2 cellular contexts compared by ENCODE assay signal in genomic region chr18:43893001-43893637, GRCh38.
TF ChIP-seq lines count a peak whose summit lies in the region.

No MANE protein-coding gene starts in this region.

TF ChIP-seq in GM23338, 12 proteins besides CTCF, POLR2A, EP300 and RAD21 (continued from another document):
- TF ChIP-seq REST (IDR thresholded peaks at IDR 0.05; ENCODE audit: unreplicated experiment) (no peak), ZNF462 (CRISPR knock-in tag; IDR thresholded peaks at IDR 0.05) (no peak), ETS1 (IDR thresholded peaks at IDR 0.05) (no peak), POLR2AphosphoS5 (IDR thresholded peaks at IDR 0.05; ENCODE audit: low read depth) (no peak), STAT1 (IDR thresholded peaks at IDR 0.05; ENCODE audit: unreplicated experiment) (no peak), JUNB (IDR thresholded peaks at IDR 0.05; ENCODE audit: unreplicated experiment) (no peak), EZH2phosphoT487 (IDR thresholded peaks at IDR 0.05; ENCODE audit: unreplicated experiment) (no peak), ZNF114 (CRISPR knock-in tag; IDR thresholded peaks at IDR 0.05) (no peak), NANOG (IDR thresholded peaks at IDR 0.05; ENCODE audit: borderline replicate concordance) (no peak), ZNF331 (CRISPR knock-in tag; IDR thresholded peaks at IDR 0.05; ENCODE audit: low read depth) (no peak), EZH2 (IDR thresholded peaks at IDR 0.05; ENCODE audit: low read depth, unreplicated experiment) (no peak)

TF ChIP-seq in SK-N-SH treated with all-trans-retinoic acid at 6 μM for 48 hours, 23 proteins besides CTCF, POLR2A, EP300 and RAD21 (continued from another document):
- TF ChIP-seq CREB5 (CRISPR knock-in tag; IDR thresholded peaks at IDR 0.05; ENCODE audit: low read depth), result peak; percentile 63
- peak; percentile 41 for TF ChIP-seq TOX (CRISPR knock-in tag; IDR thresholded peaks at IDR 0.05; ENCODE audit: borderline replicate concordance)
